Comparison of ENCODE assay signal across 12 cellular contexts in the genomic region with DNA sequence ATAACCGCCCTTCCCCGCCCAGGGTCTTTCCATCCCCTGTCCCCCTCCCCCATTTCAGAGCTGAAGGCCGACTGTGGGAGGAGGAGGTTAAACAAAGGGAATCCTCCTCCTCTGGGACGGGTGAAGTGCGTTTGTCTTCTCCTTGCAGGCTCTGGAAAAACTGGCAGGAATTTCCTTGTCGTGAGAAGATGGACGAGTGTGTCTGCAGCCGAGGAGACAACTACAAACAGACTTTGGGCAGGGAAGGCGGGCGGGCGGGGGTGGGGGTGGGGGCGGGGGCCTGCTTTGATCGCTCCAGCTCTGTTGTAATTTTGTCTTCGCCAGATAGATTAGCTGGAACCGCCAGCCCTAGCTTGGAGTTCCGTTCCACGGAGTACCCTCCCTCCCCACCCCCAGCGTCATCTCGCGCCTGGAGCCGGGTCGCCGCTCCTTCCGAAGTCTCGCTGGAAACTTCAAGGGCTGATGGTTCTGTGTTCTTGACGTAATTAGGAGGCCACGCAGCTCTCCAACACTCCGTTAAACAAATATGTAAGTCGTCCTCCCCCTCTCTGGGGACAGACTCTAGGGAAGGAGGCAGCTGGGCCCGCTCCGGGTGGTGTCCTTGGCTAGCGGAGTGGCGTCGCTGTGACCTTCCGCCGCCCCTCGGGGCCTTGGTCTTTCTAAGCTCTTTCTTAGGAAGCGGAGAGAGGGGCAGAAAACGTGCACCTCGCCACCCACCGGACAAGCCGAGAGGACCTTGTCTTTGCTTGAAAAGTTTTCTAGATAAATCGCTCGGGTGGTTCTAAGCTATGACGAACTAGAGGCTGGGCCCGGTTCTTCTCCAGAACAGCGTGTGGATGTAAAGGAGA. TPM values are rescaled to one million over a fixed set of nuclear protein-coding genes. Genes with fewer than 3 reads are reported as not detected.
A peak's percentile ranks its signal among the peaks of the same experiment; 100 is the strongest.
DNase-seq lines count a peak whose midpoint lies in the region; ATAC-seq and TF ChIP-seq lines count a peak whose summit lies in the region.
"Had no signal": no experiment of that assay in that cellular context is flagged by ENCODE, and none has a peak within 500 bp of the region (broad histone marks: within the 10 kb centered on the region; RNA-seq: fewer than 3 reads in every experiment).

No MANE protein-coding gene starts in this region.

- DNase-seq in activated CD8-positive, alpha-beta memory T cell treated with anti-CD3 and anti-CD28 coated beads, Interleukin-2, amount 50 U/mL, for 48 hours, result peak; percentile 57
- no peak for DNase-seq in activated CD8-positive, alpha-beta memory T cell treated with anti-CD3 and anti-CD28 coated beads, Interleukin-2, amount 10 ng/mL, durations not matched to agents 7 days and 5 days
- no peak for DNase-seq in foreskin fibroblast
- DNase-seq in progenitor cell of endocrine pancreas (ENCODE audit: low spot score, unreplicated experiment), result no peak
- no peak for DNase-seq in foreskin keratinocyte
- no peak for DNase-seq in Kasumi-1 (lab: John Stamatoyannopoulos, UW)
- DNase-seq in hepatic stellate cell (ENCODE audit: low spot score), result no peak
- DNase-seq: left cardiac atrium; NCI-H187 treated with DMSO at 0.1 percent for 48 hours; stimulated activated CD8-positive, alpha-beta memory T cell treated with anti-CD3 and anti-CD28 coated beads, Interleukin-4, amount 100 ng/mL, for 48 hours had no signal

- H3K27me3 Mint-ChIP-seq in activated CD8-positive, alpha-beta memory T cell treated with anti-CD3 and anti-CD28 coated beads, Interleukin-2, amount 10 ng/mL, durations not matched to agents 7 days and 5 days, result peaks cover 96% of the 10 kb centered on the region
- H3K27me3 Mint-ChIP-seq in progenitor cell of endocrine pancreas, result peaks cover 97% of the 10 kb centered on the region

- no peak for ATAC-seq in activated CD8-positive, alpha-beta memory T cell treated with anti-CD3 and anti-CD28 coated beads, Interleukin-2, amount 10 ng/mL, durations not matched to agents 7 days and 5 days
- ATAC-seq in foreskin keratinocyte, result no peak
- ATAC-seq: left cardiac atrium had no signal

- H3K27me3 ChIP-seq in HUES6 (ENCODE audit: control insufficient read depth, insufficient read depth, low read length) (peaks cover 92% of the 10 kb centered on the region), foreskin keratinocyte (peaks cover 89% of the 10 kb centered on the region)

- no peak overlapping the region for H3K27ac Mint-ChIP-seq in activated CD8-positive, alpha-beta memory T cell treated with anti-CD3 and anti-CD28 coated beads, Interleukin-2, amount 10 ng/mL, durations not matched to agents 7 days and 5 days
- no peak overlapping the region for H3K27ac Mint-ChIP-seq in progenitor cell of endocrine pancreas

- H3K9me3 Mint-ChIP-seq in activated CD8-positive, alpha-beta memory T cell treated with anti-CD3 and anti-CD28 coated beads, Interleukin-2, amount 10 ng/mL, durations not matched to agents 7 days and 5 days (ENCODE audit: low read depth), result no peaks in the 10 kb centered on the region
- H3K9me3 Mint-ChIP-seq in progenitor cell of endocrine pancreas (ENCODE audit: low read depth), result no peaks in the 10 kb centered on the region

- no peaks in the 10 kb centered on the region for H3K36me3 ChIP-seq in HUES6 (ENCODE audit: control insufficient read depth, insufficient read depth, low read length)

- no peak for TF ChIP-seq CTCF in foreskin fibroblast (IDR thresholded peaks at IDR 0.05; ENCODE audit: low read depth, low read length)
- no peak for TF ChIP-seq CTCF in progenitor cell of endocrine pancreas (IDR thresholded peaks at IDR 0.05; ENCODE audit: unreplicated experiment)
- no peak for TF ChIP-seq CTCF in foreskin keratinocyte (conservative IDR thresholded peaks at IDR 0.05)

- CTCF ChIA-PET in activated CD8-positive, alpha-beta memory T cell treated with anti-CD3 and anti-CD28 coated beads, Interleukin-2, amount 10 ng/mL, durations not matched to agents 7 days and 5 days (lab: Charles Lee), result interaction anchor here (1.4 kb wide), 1 partner anchor 13 kb away, joined by 6 read pairs; no protein-coding TSS in a partner anchor

- no peak overlapping the region for H3K27ac ChIP-seq in HUES6 (ENCODE audit: low read depth, low read length)
- no peak overlapping the region for H3K27ac ChIP-seq in foreskin keratinocyte

- H3K4me3 ChIP-seq in HUES6 (ENCODE audit: low read depth, low read length) (peak overlapping the region; percentile 74), foreskin fibroblast (ENCODE audit: low read depth in 1 of 2, low read length in 2 of 2) (peak overlapping the region; percentile 16 to 18)

- H3K4me3 Mint-ChIP-seq in activated CD8-positive, alpha-beta memory T cell treated with anti-CD3 and anti-CD28 coated beads, Interleukin-2, amount 10 ng/mL, durations not matched to agents 7 days and 5 days, result no peak overlapping the region
- peak overlapping the region; percentile 42 for H3K4me3 Mint-ChIP-seq in progenitor cell of endocrine pancreas (ENCODE audit: low read depth)

- H3K9ac ChIP-seq in HUES6 (ENCODE audit: low read length), result no peak overlapping the region

- peaks cover 28% of the 10 kb centered on the region for H3K4me1 Mint-ChIP-seq in activated CD8-positive, alpha-beta memory T cell treated with anti-CD3 and anti-CD28 coated beads, Interleukin-2, amount 10 ng/mL, durations not matched to agents 7 days and 5 days
- peaks cover 17% of the 10 kb centered on the region for H3K4me1 Mint-ChIP-seq in progenitor cell of endocrine pancreas (ENCODE audit: low read depth)

- H3K4me1 ChIP-seq in HUES6 (ENCODE audit: control insufficient read depth, insufficient read depth, low read length), result peaks cover 53% of the 10 kb centered on the region
- H3K4me1 ChIP-seq in foreskin keratinocyte, result no peaks in the 10 kb centered on the region

- H3K9me3 ChIP-seq in HUES6 (ENCODE audit: control insufficient read depth, insufficient read depth, low read depth, low read length), result no peaks in the 10 kb centered on the region

- H3K36me3 Mint-ChIP-seq in activated CD8-positive, alpha-beta memory T cell treated with anti-CD3 and anti-CD28 coated beads, Interleukin-2, amount 10 ng/mL, durations not matched to agents 7 days and 5 days, result no peaks in the 10 kb centered on the region
- H3K36me3 Mint-ChIP-seq in progenitor cell of endocrine pancreas (ENCODE audit: insufficient read depth), result no peaks in the 10 kb centered on the region

RNA-seq across cellular contexts. Expression of a gene that starts 6.2 kb away (rescaled TPM):
- total RNA-seq in activated CD8-positive, alpha-beta memory T cell treated with anti-CD3 and anti-CD28 coated beads, Interleukin-2, amount 10 ng/mL, durations not matched to agents 7 days and 5 days, result not detected
- total RNA-seq in progenitor cell of endocrine pancreas, result 0.11 TPM in 1 of 2 replicates, not detected in the other
- not detected in 2 replicates for total RNA-seq in foreskin keratinocyte
- polyA plus RNA-seq in foreskin keratinocyte, result not detected in 2 replicates
- total RNA-seq: HT-29, left cardiac atrium had no signal
